Comparison of ENCODE assay signal across 26 cellular contexts in genomic region chr3:36606871-36607765, GRCh38.
DNase-seq lines count a peak whose midpoint lies in the region; ATAC-seq and TF ChIP-seq lines count a peak whose summit lies in the region.
"Had no signal": no experiment of that assay in that cellular context is flagged by ENCODE, and none has a peak within 500 bp of the region (broad histone marks: within the 10 kb centered on the region; RNA-seq: fewer than 3 reads in every experiment).

No MANE protein-coding gene starts in this region.

- H3K4me1 Mint-ChIP-seq in T-helper 2 cell treated with Interferon-gamma antibody and Interleukin-4, amounts not matched to agents 5 μg/mL and 100 μg/mL, for 36 hours (ENCODE audit: low read depth), result no peaks in the 10 kb centered on the region
- H3K4me1 Mint-ChIP-seq: activated CD4-positive, alpha-beta memory T cell treated with anti-CD3 and anti-CD28 coated beads, Interleukin-2, amount 10 ng/mL, durations not matched to agents 7 days and 5 days; B cell; CD4-positive, alpha-beta memory T cell; natural killer cell; T-cell had no signal

- no peaks in the 10 kb centered on the region for H3K36me3 Mint-ChIP-seq in T-helper 2 cell treated with Interferon-gamma antibody and Interleukin-4, amounts not matched to agents 5 μg/mL and 100 μg/mL, for 36 hours (ENCODE audit: low read depth)
- H3K36me3 Mint-ChIP-seq: CD4-positive, alpha-beta memory T cell; natural killer cell; T-cell had no signal

- no peak overlapping the region for H3K4me3 Mint-ChIP-seq in T-helper 2 cell treated with Interferon-gamma antibody and Interleukin-4, amounts not matched to agents 5 μg/mL and 100 μg/mL, for 36 hours
- H3K4me3 Mint-ChIP-seq: activated CD4-positive, alpha-beta memory T cell treated with anti-CD3 and anti-CD28 coated beads, Interleukin-2, amount 10 ng/mL, durations not matched to agents 7 days and 5 days; B cell; CD4-positive, alpha-beta memory T cell; natural killer cell; T-cell had no signal

- no peaks in the 10 kb centered on the region for H3K27me3 Mint-ChIP-seq in T-helper 2 cell treated with Interferon-gamma antibody and Interleukin-4, amounts not matched to agents 5 μg/mL and 100 μg/mL, for 36 hours (ENCODE audit: low read depth)

- no peaks in the 10 kb centered on the region for H3K9me3 Mint-ChIP-seq in T-helper 2 cell treated with Interferon-gamma antibody and Interleukin-4, amounts not matched to agents 5 μg/mL and 100 μg/mL, for 36 hours
- H3K9me3 Mint-ChIP-seq: activated CD4-positive, alpha-beta memory T cell treated with anti-CD3 and anti-CD28 coated beads, Interleukin-2, amount 10 ng/mL, durations not matched to agents 7 days and 5 days had no signal

- H3K27ac Mint-ChIP-seq in T-helper 2 cell treated with Interferon-gamma antibody and Interleukin-4, amounts not matched to agents 5 μg/mL and 100 μg/mL, for 36 hours, result no peak overlapping the region
- H3K27ac Mint-ChIP-seq: activated CD4-positive, alpha-beta memory T cell treated with anti-CD3 and anti-CD28 coated beads, Interleukin-2, amount 10 ng/mL, durations not matched to agents 7 days and 5 days; B cell; CD4-positive, alpha-beta memory T cell; natural killer cell; T-cell had no signal

- DNase-seq in NCI-H2107 treated with DMSO at 0.1 percent for 48 hours (lab: John Stamatoyannopoulos, UW; ENCODE audit: unreplicated experiment) (peak; percentile 4), NCI-H2107 (lab: John Stamatoyannopoulos, UW) (no peak), NCI-H2029 (lab: John Stamatoyannopoulos, UW) (peak; percentile 46), left kidney (ENCODE audit: low read depth, low spot score) (peak; percentile 42), DMS 273 (lab: John Stamatoyannopoulos, UW; ENCODE audit: unreplicated experiment) (no peak), OCI-M2 (lab: John Stamatoyannopoulos, UW; ENCODE audit: unreplicated experiment) (no peak)
- DNase-seq in T-helper 2 cell treated with Interferon-gamma antibody and Interleukin-4, amounts not matched to agents 5 μg/mL and 100 μg/mL, for 36 hours (ENCODE audit: low spot score), result no peak
- DNase-seq: activated CD4-positive, alpha-beta memory T cell treated with anti-CD3 and anti-CD28 coated beads, Interleukin-2, amount 10 ng/mL, durations not matched to agents 7 days and 5 days; activated CD8-positive, alpha-beta memory T cell treated with anti-CD3 and anti-CD28 coated beads, Interleukin-2, amount 50 U/mL, for 4 hours; activated naive CD4-positive, alpha-beta T cell treated with Interleukin-2 at 50 U/mL for 16 hours; brain microvascular endothelial cell; CD4-positive, alpha-beta memory T cell; cerebellar nuclear complex; hippocampal formation; mucosa of descending colon; natural killer cell; NCI-H2227 treated with DMSO at 0.1 percent for 48 hours; nucleus accumbens; SJCRH30; stomach; T-cell; thyroid gland; uterus had no signal

- ATAC-seq in SK-N-SH treated with all-trans-retinoic acid at 6 μM for 48 hours, result no peak; the same call in 2 of the 3 replicates
- ATAC-seq: mucosa of descending colon, natural killer cell, sciatic nerve, T-cell had no signal

TF ChIP-seq in SK-N-SH treated with all-trans-retinoic acid at 6 μM for 48 hours, 23 proteins besides CTCF, POLR2A, EP300 and RAD21 (continues in another document):
- TF ChIP-seq PATZ1 (CRISPR knock-in tag; IDR thresholded peaks at IDR 0.05; ENCODE audit: borderline replicate concordance) (peak; percentile 80), TCF4 (CRISPR knock-in tag; IDR thresholded peaks at IDR 0.05; ENCODE audit: borderline replicate concordance) (peak; percentile 92), CSDC2 (CRISPR knock-in tag; IDR thresholded peaks at IDR 0.05) (peak; percentile 45; the same call in 1 of the 2 replicates), GLIS3 (CRISPR knock-in tag; IDR thresholded peaks at IDR 0.05) (peak; percentile 33), CSRNP3 (CRISPR knock-in tag; IDR thresholded peaks at IDR 0.05) (0 out of 2 replicates have a peak, but pooled peaks have one; percentile 72), ZFP3 (CRISPR knock-in tag; IDR thresholded peaks at IDR 0.05) (0 out of 2 replicates have a peak, but pooled peaks have one; percentile 47), TOX (CRISPR knock-in tag; IDR thresholded peaks at IDR 0.05; ENCODE audit: borderline replicate concordance) (no peak), ISL1 (CRISPR knock-in tag; IDR thresholded peaks at IDR 0.05) (peak; percentile 99), ZNF8 (CRISPR knock-in tag; IDR thresholded peaks at IDR 0.05) (no peak), SNAI2 (CRISPR knock-in tag; IDR thresholded peaks at IDR 0.05) (peak; percentile 95), POU6F1 (CRISPR knock-in tag; IDR thresholded peaks at IDR 0.05; ENCODE audit: borderline replicate concordance, low read depth) (0 out of 2 replicates have a peak, but pooled peaks have one; percentile 31), CREB5 (CRISPR knock-in tag; IDR thresholded peaks at IDR 0.05; ENCODE audit: low read depth) (peak; percentile 40), ARNTL (CRISPR knock-in tag; IDR thresholded peaks at IDR 0.05; ENCODE audit: borderline replicate concordance, low read depth) (no peak)

Comparison
In these comparisons a context has a peak if more than half of its experiments do, and no peak if none do; other contexts are left out.
1. DNase-seq: peak in NCI-H2107 treated with DMSO at 0.1 percent for 48 hours (single experiment), NCI-H2029 (single experiment) and left kidney (single experiment); none in NCI-H2107 (single experiment), T-helper 2 cell treated with Interferon-gamma antibody and Interleukin-4, amounts not matched to agents 5 μg/mL and 100 μg/mL, for 36 hours (single experiment), DMS 273 (single experiment) and OCI-M2 (single experiment).